Comparison of ENCODE assay signal across 8 cellular contexts in genomic region chr18:80147418-80148315, GRCh38. TPM values are rescaled to one million over a fixed set of nuclear protein-coding genes. Genes with fewer than 3 reads are reported as not detected.
A peak's percentile ranks its signal among the peaks of the same experiment; 100 is the strongest.
DNase-seq lines count a peak whose midpoint lies in the region; ATAC-seq and TF ChIP-seq lines count a peak whose summit lies in the region.

No MANE protein-coding gene starts in this region.

- H3K9ac ChIP-seq in neural progenitor cell = no peak overlapping the region

- H3K27me3 ChIP-seq in BJ (ENCODE audit: control insufficient read depth, insufficient read depth, low read length) = no peaks in the 10 kb centered on the region
- H3K27me3 ChIP-seq in Panc1 (ENCODE audit: control insufficient read depth, insufficient read depth, low read length) = no peaks in the 10 kb centered on the region
- H3K27me3 ChIP-seq in neural progenitor cell = no peaks in the 10 kb centered on the region

- peaks cover 23% of the 10 kb centered on the region for H3K36me3 Mint-ChIP-seq in activated T-helper 17 cell treated with anti-CD3 and anti-CD28 coated beads, Interleukin-2, amount 50 U/mL, for 72 hours (ENCODE audit: low read depth)
- peaks cover 13% of the 10 kb centered on the region for H3K36me3 Mint-ChIP-seq in neural progenitor cell

- POLR2A ChIA-PET in BJ (lab: Charles Lee) = interaction anchor here (0.6 kb wide), 1 partner anchor 113 kb away, joined by 5 read pairs; the partner anchor contains the start of gene RBFA
- POLR2A ChIA-PET in Panc1 (lab: Charles Lee) = interaction anchor here (0.7 to 0.8 kb wide), 2 partner anchors 17 to 114 kb away, joined by 3 read pairs; partner anchors contain the start of gene RBFA

- no peaks in the 10 kb centered on the region for H4K20me1 ChIP-seq in neural progenitor cell (ENCODE audit: low read depth)

- H3K27me3 Mint-ChIP-seq in activated T-helper 17 cell treated with anti-CD3 and anti-CD28 coated beads, Interleukin-2, amount 50 U/mL, for 72 hours = no peaks in the 10 kb centered on the region
- H3K27me3 Mint-ChIP-seq in neural progenitor cell (ENCODE audit: insufficient read depth, low read depth) = no peaks in the 10 kb centered on the region
- peaks cover 21% of the 10 kb centered on the region for H3K27me3 Mint-ChIP-seq in stimulated activated naive CD8-positive, alpha-beta T cell treated with anti-CD3 and anti-CD28 coated beads, Interleukin-15, amount 100 ng/mL, for 72 hours

- in situ Hi-C loops in Panc1 (cut with HindIII; ENCODE audit: low pct_unique_long_range_greater_than_20kb, low sequenced_read_pairs) = no loop called here

- H3K4me2 ChIP-seq in neural progenitor cell = peak overlapping the region; percentile 47

- CTCF ChIA-PET in BJ (lab: Yijun Ruan, JAX) = interaction anchor here (0.9 to 6.3 kb wide), 2 partner anchors 10 to 113 kb away, joined by 3 to 43 read pairs; no protein-coding TSS in a partner anchor
- CTCF ChIA-PET in Panc1 (lab: Charles Lee) = interaction anchor here (0.6 to 0.9 kb wide), 2 partner anchors 10 to 13 kb away, joined by 3 to 4 read pairs; no protein-coding TSS in a partner anchor

- no peaks in the 10 kb centered on the region for H3K9me3 Mint-ChIP-seq in activated T-helper 17 cell treated with anti-CD3 and anti-CD28 coated beads, Interleukin-2, amount 50 U/mL, for 72 hours
- H3K9me3 Mint-ChIP-seq in neural progenitor cell = no peaks in the 10 kb centered on the region
- no peaks in the 10 kb centered on the region for H3K9me3 Mint-ChIP-seq in stimulated activated naive CD8-positive, alpha-beta T cell treated with anti-CD3 and anti-CD28 coated beads, Interleukin-15, amount 100 ng/mL, for 72 hours

- peaks cover 5% of the 10 kb centered on the region for H3F3A ChIP-seq in neural progenitor cell (ENCODE audit: low read depth)

- peak overlapping the region; percentile 82 for H3K27ac Mint-ChIP-seq in activated T-helper 17 cell treated with anti-CD3 and anti-CD28 coated beads, Interleukin-2, amount 50 U/mL, for 72 hours
- peak overlapping the region; percentile 46 for H3K27ac Mint-ChIP-seq in neural progenitor cell
- peak overlapping the region in 1 of 2 donors; percentile 19 for H3K27ac Mint-ChIP-seq in stimulated activated naive CD8-positive, alpha-beta T cell treated with anti-CD3 and anti-CD28 coated beads, Interleukin-15, amount 100 ng/mL, for 72 hours

- peak overlapping the region; percentile 66 for H3K4me3 ChIP-seq in BJ (ENCODE audit: low read depth, low read length)
- H3K4me3 ChIP-seq in Panc1 (ENCODE audit: low read depth in 2 of 2, low read length in 2 of 2) = peak overlapping the region; percentile 79 to 81
- peak overlapping the region; percentile 87 for H3K4me3 ChIP-seq in fibroblast of pulmonary artery (replicated peaks; ENCODE audit: low read depth, low read length)
- peak overlapping the region; percentile 32 for H3K4me3 ChIP-seq in neural progenitor cell

- ATAC-seq in GM19324 (IDR thresholded peaks at IDR 0.05; ENCODE audit: low FRiP score, unreplicated experiment) (peak; percentile 92), HG03469 (IDR thresholded peaks at IDR 0.05; ENCODE audit: unreplicated experiment) (peak; percentile 59), Panc1 (peak; percentile 96)
- ATAC-seq in activated T-helper 17 cell treated with anti-CD3 and anti-CD28 coated beads, Interleukin-2, amount 50 U/mL, for 72 hours (replicated peaks) = peak; percentile 86
- peak; percentile 93 for ATAC-seq in stimulated activated naive CD8-positive, alpha-beta T cell treated with anti-CD3 and anti-CD28 coated beads, Interleukin-15, amount 100 ng/mL, for 72 hours

- no peaks in the 10 kb centered on the region for H3K36me3 ChIP-seq in BJ (ENCODE audit: control insufficient read depth, insufficient read depth, low read length)
- H3K36me3 ChIP-seq in Panc1 (ENCODE audit: control insufficient read depth, insufficient read depth, low read length) = no peaks in the 10 kb centered on the region
- no peaks in the 10 kb centered on the region for H3K36me3 ChIP-seq in neural progenitor cell

- intact Hi-C loops in Panc1 (cut with micrococcal nuclease; ENCODE audit: unreplicated experiment) = loop anchor here (10.0 kb wide), 1 partner anchor 173 kb away; no protein-coding TSS in a partner anchor

- no peaks in the 10 kb centered on the region for H3K79me2 ChIP-seq in neural progenitor cell (ENCODE audit: low read depth)

- peaks cover 8% of the 10 kb centered on the region for H3K4me1 Mint-ChIP-seq in activated T-helper 17 cell treated with anti-CD3 and anti-CD28 coated beads, Interleukin-2, amount 50 U/mL, for 72 hours
- peaks cover 8% of the 10 kb centered on the region for H3K4me1 Mint-ChIP-seq in neural progenitor cell
- H3K4me1 Mint-ChIP-seq in stimulated activated naive CD8-positive, alpha-beta T cell treated with anti-CD3 and anti-CD28 coated beads, Interleukin-15, amount 100 ng/mL, for 72 hours = peaks cover 14% of the 10 kb centered on the region

- H2AFZ ChIP-seq in neural progenitor cell (replicated peaks) = no peak overlapping the region

- TF ChIP-seq CTCF in BJ (IDR thresholded peaks at IDR 0.05; ENCODE audit: insufficient read depth, low read depth, low read length) (no peak), Panc1 (IDR thresholded peaks at IDR 0.05) (no peak), fibroblast of pulmonary artery (IDR thresholded peaks at IDR 0.05; ENCODE audit: low read length, missing control alignments) (no peak), neural progenitor cell (IDR thresholded peaks at IDR 0.05) (no peak)

- no TSS peak for BruUV-seq in Panc1 (replicated peaks; lab: Mats Ljungman, UMichigan)

- H3K9me3 ChIP-seq in Panc1 (ENCODE audit: control insufficient read depth, insufficient read depth, low read depth, low read length) (no peaks in the 10 kb centered on the region), neural progenitor cell (ENCODE audit: low read depth) (no peaks in the 10 kb centered on the region)

- peak overlapping the region; percentile 84 for H3K4me3 Mint-ChIP-seq in activated T-helper 17 cell treated with anti-CD3 and anti-CD28 coated beads, Interleukin-2, amount 50 U/mL, for 72 hours
- peak overlapping the region; percentile 84 for H3K4me3 Mint-ChIP-seq in neural progenitor cell
- H3K4me3 Mint-ChIP-seq in stimulated activated naive CD8-positive, alpha-beta T cell treated with anti-CD3 and anti-CD28 coated beads, Interleukin-15, amount 100 ng/mL, for 72 hours = peak overlapping the region; percentile 76 to 83

- peaks cover 19% of the 10 kb centered on the region for H3K4me1 ChIP-seq in Panc1 (ENCODE audit: control insufficient read depth, insufficient read depth, low read length)
- no peaks in the 10 kb centered on the region for H3K4me1 ChIP-seq in neural progenitor cell

- peak; percentile 32 for DNase-seq in BJ (ENCODE audit: low read depth)
- DNase-seq in Panc1 (ENCODE audit: low read depth, low spot score) = peak; percentile 84
- DNase-seq in fibroblast of pulmonary artery (ENCODE audit: low read depth) = peak; percentile 85
- peak; percentile 51 for DNase-seq in neural progenitor cell (ENCODE audit: low spot score)
- peak; percentile 61 to 79 for DNase-seq in stimulated activated naive CD8-positive, alpha-beta T cell treated with anti-CD3 and anti-CD28 coated beads, Interleukin-15, amount 100 ng/mL, for 72 hours

- H3K27ac ChIP-seq in Panc1 (ENCODE audit: low read length) (peak overlapping the region; percentile 88), neural progenitor cell (no peak overlapping the region)

RNA-seq across cellular contexts. Expression of gene ADNP2, which starts 38.6 kb away (rescaled TPM):
- polyA plus RNA-seq in BJ (2011; rRNA removed) = 4.1 and 4.4 TPM in 2 replicates
- 8.6 and 9.5 TPM in 2 replicates for polyA minus RNA-seq in BJ (2011; rRNA and poly(A)+ RNA removed)
- 40.5 TPM for total RNA-seq in Panc1 (2021; ENCODE audit: unreplicated experiment)
- 20.0 TPM for polyA plus RNA-seq in Panc1 (2012; ENCODE audit: insufficient read length)
- 10 to 100 TPM; 31.8 to 34.9 TPM for total RNA-seq in activated T-helper 17 cell treated with anti-CD3 and anti-CD28 coated beads, Interleukin-2, amount 50 U/mL, for 72 hours
- 52.4 and 72.4 TPM in 2 replicates for total RNA-seq in neural progenitor cell (ENCODE audit: low replicate concordance)

Comparison
In these comparisons a context has a peak if more than half of its experiments do, and no peak if none do; other contexts are left out.
1. DNase-seq: peak in every context shown above with its lines; median percentile 85 in fibroblast of pulmonary artery; 84 in Panc1; 70 in stimulated activated naive CD8-positive, alpha-beta T cell treated with anti-CD3 and anti-CD28 coated beads, Interleukin-15, amount 100 ng/mL, for 72 hours; 51 in neural progenitor cell; 32 in BJ.
2. H3K4me3 ChIP-seq: peak in every context shown above with its lines; median percentile 87 in fibroblast of pulmonary artery; 80 in Panc1; 66 in BJ; 32 in neural progenitor cell.